Comparison of ENCODE assay signal across 12 cellular contexts in genomic region chr7:51376420-51377092, GRCh38. TPM values are rescaled to one million over a fixed set of nuclear protein-coding genes. Genes with fewer than 3 reads are reported as not detected.
DNase-seq lines count a peak whose midpoint lies in the region; ATAC-seq, FAIRE-seq and TF ChIP-seq lines count a peak whose summit lies in the region.
"Had no signal": no experiment of that assay in that cellular context is flagged by ENCODE, and none has a peak within 500 bp of the region (broad histone marks: within the 10 kb centered on the region; RNA-seq: fewer than 3 reads in every experiment).

No MANE protein-coding gene starts in this region.

- H3F3A ChIP-seq in PC-9 (ENCODE audit: insufficient read depth, low read depth): peaks cover 26% of the 10 kb centered on the region

- BruUV-seq in PC-9 (replicated peaks; lab: Mats Ljungman, UMichigan): no TSS peak

- H3K27me3 ChIP-seq in PC-9 (ENCODE audit: insufficient read depth, low read depth): no peaks in the 10 kb centered on the region
- no peaks in the 10 kb centered on the region for H3K27me3 ChIP-seq in foreskin keratinocyte
- H3K27me3 ChIP-seq: stomach had no signal

- TF ChIP-seq CTCF in PC-9 (conservative IDR thresholded peaks at IDR 0.05): no peak
- TF ChIP-seq CTCF in foreskin keratinocyte (conservative IDR thresholded peaks at IDR 0.05): no peak
- TF ChIP-seq CTCF in foreskin fibroblast (IDR thresholded peaks at IDR 0.05; ENCODE audit: low read depth, low read length): no peak

- intact Hi-C loops in PC-9 (cut with micrococcal nuclease; ENCODE audit: unreplicated experiment): loop anchor here (1.0 to 10.0 kb wide), 2 partner anchors 26 to 582 kb away; no protein-coding TSS in a partner anchor

- no peaks in the 10 kb centered on the region for H3K79me2 ChIP-seq in PC-9 (ENCODE audit: low read depth)

- peak overlapping the region; percentile 80 for H3K27ac ChIP-seq in PC-9
- no peak overlapping the region for H3K27ac ChIP-seq in foreskin keratinocyte
- H3K27ac ChIP-seq: stomach had no signal

- H3K4me3 ChIP-seq in PC-9 (no peak overlapping the region), foreskin fibroblast (ENCODE audit: low read depth in 1 of 2, low read length in 2 of 2) (no peak overlapping the region)
- H3K4me3 ChIP-seq: stomach had no signal

- no peaks in the 10 kb centered on the region for H4K20me1 ChIP-seq in PC-9 (ENCODE audit: insufficient read depth)

- no peaks in the 10 kb centered on the region for H3K9me2 ChIP-seq in PC-9 (ENCODE audit: insufficient read depth)

- CTCF ChIA-PET in PC-9 (lab: Charles Lee): interaction anchor here (0.5 to 1.4 kb wide), 10 partner anchors 9 to 781 kb away, joined by 4 to 15 read pairs (median 4); no protein-coding TSS in a partner anchor

- peak; percentile 97 for ATAC-seq in foreskin keratinocyte
- ATAC-seq: natural killer cell treated with Interleukin-12 subunit alpha and Interleukin-12 subunit beta and Interleukin-15 and Interleukin-18, amount 100 ng/mL, for 72 hours had no signal

- no peak for FAIRE-seq in urothelium cell line (lab: Jason Lieb, UNC)
- FAIRE-seq: A204.1 had no signal

- no peak overlapping the region for H2AFZ ChIP-seq in PC-9

- DNase-seq in SIG-M5 treated with dmso at 0.1 percent for 504 hours (lab: John Stamatoyannopoulos, UW; ENCODE audit: unreplicated experiment) (peak; percentile 71), SIG-M5 (lab: John Stamatoyannopoulos, UW) (no peak), PC-9 (peak; percentile 59 to 100), foreskin keratinocyte (peak; percentile 63 to 72), urothelium cell line (ENCODE audit: low spot score) (peak; percentile 67), foreskin fibroblast (no peak), GF-D8 (lab: John Stamatoyannopoulos, UW) (no peak)
- no peak for DNase-seq in activated CD4-positive, CD25-positive, alpha-beta regulatory T cell (lab: John Stamatoyannopoulos, UW)
- DNase-seq: NCI-H1930, stomach had no signal

- H3K4me2 ChIP-seq in PC-9: peak overlapping the region; percentile 42

- H3K9me3 ChIP-seq in PC-9 (ENCODE audit: insufficient read depth, low read depth): no peaks in the 10 kb centered on the region
- H3K9me3 ChIP-seq: stomach had no signal

- no peaks in the 10 kb centered on the region for H3K36me3 ChIP-seq in PC-9 (ENCODE audit: low read depth)
- H3K36me3 ChIP-seq: stomach had no signal

- H3K4me1 ChIP-seq in PC-9 (replicated peaks; ENCODE audit: insufficient read depth) (peaks cover 21% of the 10 kb centered on the region), foreskin keratinocyte (peaks cover 3% of the 10 kb centered on the region)
- H3K4me1 ChIP-seq: stomach had no signal

- POLR2A ChIA-PET in PC-9 (lab: Charles Lee; ENCODE audit: unreplicated experiment): interaction anchor here (0.6 kb wide), 1 partner anchor 142 kb away, joined by 26 read pairs; no protein-coding TSS in a partner anchor

RNA-seq across cellular contexts. Expression of gene COBL, which starts 59.9 kb away (rescaled TPM):
- total RNA-seq in PC-9 (2021) (49.4 and 51.4 TPM in 2 replicates), foreskin keratinocyte (0.78 and 1.4 TPM in 2 replicates)
- polyA plus RNA-seq in foreskin keratinocyte: 0.21 and 0.66 TPM in 2 replicates
- total RNA-seq: natural killer cell treated with Interleukin-12 subunit alpha and Interleukin-12 subunit beta and Interleukin-15 and Interleukin-18, amount 100 ng/mL, for 72 hours had no signal

Comparison
In these comparisons a context has a peak if more than half of its experiments do, and no peak if none do; other contexts are left out.
1. DNase-seq: peak in SIG-M5 treated with dmso at 0.1 percent for 504 hours (single experiment), PC-9 (2 of 2), foreskin keratinocyte (2 of 2) and urothelium cell line (single experiment); none in SIG-M5 (single experiment), foreskin fibroblast (0 of 2), GF-D8 (single experiment) and activated CD4-positive, CD25-positive, alpha-beta regulatory T cell (0 of 4).
2. RNA of gene COBL, which starts 59.9 kb away (total RNA-seq): 49.4 to 51.4 TPM in PC-9; 0.78 to 1.4 TPM in foreskin keratinocyte; every median in the first group is over 10 times any median in the second.